In the genomic region with DNA sequence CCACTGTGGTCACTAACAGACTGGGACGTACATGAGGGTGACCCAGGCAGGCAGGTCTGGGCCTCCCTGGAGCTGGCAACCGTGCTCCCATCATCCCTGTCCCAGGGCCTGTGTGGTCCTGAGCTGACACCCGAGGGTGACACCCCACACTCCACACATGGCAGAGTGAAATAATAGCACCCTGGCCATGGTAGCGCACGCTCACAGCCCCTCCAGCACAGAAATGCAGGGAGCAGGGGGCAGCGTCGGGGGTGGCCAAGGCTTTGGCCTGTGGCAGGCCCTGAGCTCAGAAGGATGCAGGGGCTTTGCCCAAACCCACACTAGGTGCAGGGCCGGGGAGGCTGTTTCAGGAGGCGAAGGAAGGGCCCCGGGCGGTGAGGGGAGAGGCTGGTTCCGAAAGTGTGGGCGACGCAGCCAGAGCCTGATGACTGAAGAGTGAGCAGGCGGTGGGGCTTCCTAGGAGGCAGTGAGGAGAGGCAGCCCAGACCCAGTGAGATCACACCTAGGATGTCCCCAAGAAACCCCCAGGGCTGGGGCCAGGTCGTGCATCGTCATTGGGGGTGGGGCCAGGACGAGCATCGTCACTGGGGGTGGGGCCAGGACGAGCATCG, we compare ENCODE assay signal across 8 cellular contexts. TPM values are rescaled to one million over a fixed set of nuclear protein-coding genes. Genes with fewer than 3 reads are reported as not detected.
DNase-seq lines count a peak whose midpoint lies in the region; ATAC-seq, FAIRE-seq and TF ChIP-seq lines count a peak whose summit lies in the region.

No MANE protein-coding gene starts in this region.

- TF ChIP-seq POLR2A in GM12891 (IDR thresholded peaks at IDR 0.05; ENCODE audit: low read depth, low read length): no peak
- TF ChIP-seq POLR2A in Raji (IDR thresholded peaks at IDR 0.05; ENCODE audit: insufficient read depth, low read depth, low read length): peak; percentile 50; the same call in 1 of the 2 replicates

- no peak overlapping the region for H3K9ac ChIP-seq in colonic mucosa (ENCODE audit: low read depth in 2 of 2, low read length in 2 of 2)

- no peaks in the 10 kb centered on the region for H3K36me3 ChIP-seq in cardiac muscle cell
- H3K36me3 ChIP-seq in colonic mucosa: no peaks in the 10 kb centered on the region

- FAIRE-seq in GM12891 (lab: Jason Lieb, UNC): peak; percentile 47

- no peak overlapping the region for H3K4me3 ChIP-seq in cardiac muscle cell
- H3K4me3 ChIP-seq in colonic mucosa: no peak overlapping the region

- H3K27me3 ChIP-seq in cardiac muscle cell (no peaks in the 10 kb centered on the region), colonic mucosa (no peaks in the 10 kb centered on the region)

- intact Hi-C loops in sciatic nerve (cut with DNase I): no loop called here
- intact Hi-C loops in colonic mucosa (cut with DNase I): loop anchor here (10.0 kb wide), 1 partner anchor 375 kb away; no protein-coding TSS in a partner anchor

- no peak for TF ChIP-seq CTCF in cardiac muscle cell (IDR thresholded peaks at IDR 0.05; ENCODE audit: low read depth, low read length)
- TF ChIP-seq CTCF in colonic mucosa (IDR thresholded peaks at IDR 0.05): no peak

- ATAC-seq in HG02763 (IDR thresholded peaks at IDR 0.05; ENCODE audit: unreplicated experiment) (peak; percentile 60), sciatic nerve (peak; percentile 86)

- H3K9me3 ChIP-seq in cardiac muscle cell (ENCODE audit: low read depth) (no peaks in the 10 kb centered on the region), colonic mucosa (no peaks in the 10 kb centered on the region)

- DNase-seq in GM12891 (ENCODE audit: insufficient read length, low spot score) (peak; percentile 68), cardiac muscle cell (ENCODE audit: low read depth in 1 of 2, low spot score in 1 of 2) (peak; percentile 12 to 54), sciatic nerve (ENCODE audit: low spot score) (peak; percentile 76), kidney glomerular epithelial cell (lab: John Stamatoyannopoulos, UW) (no peak), colonic mucosa (no peak)
- peak; percentile 63 for DNase-seq in activated gamma-delta T cell treated with anti-CD3 and anti-CD28 coated beads, Interleukin-2, amount 50 U/mL, for 16 hours (ENCODE audit: low read depth)

- H3K27ac ChIP-seq in cardiac muscle cell (no peak overlapping the region), colonic mucosa (no peak overlapping the region)

- H3K4me1 ChIP-seq in cardiac muscle cell (ENCODE audit: low read depth) (no peaks in the 10 kb centered on the region), colonic mucosa (no peaks in the 10 kb centered on the region)

TF ChIP-seq in GM12891, 5 proteins besides CTCF, POLR2A, EP300 and RAD21:
- TF ChIP-seq SPI1 (IDR thresholded peaks at IDR 0.05; ENCODE audit: low read depth, low read length) (no peak), POLR2AphosphoS5 (IDR thresholded peaks at IDR 0.05; ENCODE audit: low read depth, low read length) (no peak), POU2F2 (IDR thresholded peaks at IDR 0.05; ENCODE audit: low read depth, low read length) (no peak), TAF1 (IDR thresholded peaks at IDR 0.05; ENCODE audit: low read depth, low read length) (no peak), PAX5 (IDR thresholded peaks at IDR 0.05; ENCODE audit: insufficient read depth, low read length, severe bottlenecking) (no peak)

RNA-seq across cellular contexts. Expression of a gene that starts 12.9 kb away (rescaled TPM):
- 0.06 TPM for polyA plus RNA-seq in GM12891 (2012; ENCODE audit: low read depth, missing spikeins)
- total RNA-seq in cardiac muscle cell (not detected in 2 replicates), sciatic nerve (not detected), colonic mucosa (not detected)
- polyA plus RNA-seq in cardiac muscle cell: not detected in 2 replicates

RNA-seq across cellular contexts. Expression of a gene that starts 29.3 kb away (rescaled TPM):
- polyA plus RNA-seq in GM12891 (2012; ENCODE audit: low read depth, missing spikeins): 0.17 TPM
- total RNA-seq in cardiac muscle cell (not detected in 2 replicates), sciatic nerve (not detected), colonic mucosa (not detected)
- not detected in 2 replicates for polyA plus RNA-seq in cardiac muscle cell

RNA-seq across cellular contexts. Expression of a gene that starts 44.7 kb away (rescaled TPM):
- 0.19 TPM for polyA plus RNA-seq in GM12891 (2012; ENCODE audit: low read depth, missing spikeins)
- total RNA-seq in cardiac muscle cell: 0.39 TPM in 1 of 2 replicates, not detected in the other
- polyA plus RNA-seq in cardiac muscle cell: 0.11 and 0.20 TPM in 2 replicates
- 3.2 TPM for total RNA-seq in sciatic nerve
- 1 to 10 TPM; 6.8 to 8.7 TPM for total RNA-seq in colonic mucosa

Comparison
In these comparisons a context has a peak if more than half of its experiments do, and no peak if none do; other contexts are left out.
1. DNase-seq: peak in GM12891 (single experiment), activated gamma-delta T cell treated with anti-CD3 and anti-CD28 coated beads, Interleukin-2, amount 50 U/mL, for 16 hours (single experiment), cardiac muscle cell (2 of 2) and sciatic nerve (single experiment); none in kidney glomerular epithelial cell (single experiment) and colonic mucosa (single experiment).